29 cellular contexts compared by ENCODE assay signal in genomic region chr18:5668087-5668715, GRCh38.
"Had no signal": no experiment of that assay in that cellular context is flagged by ENCODE, and none has a peak within 500 bp of the region (broad histone marks: within the 10 kb centered on the region; RNA-seq: fewer than 3 reads in every experiment).

No MANE protein-coding gene starts in this region.

- DNase-seq: activated B cell treated with CpG ODN at 0.5 μM for 24 hours; activated CD4-positive, alpha-beta T cell treated with anti-CD3 and anti-CD28 coated beads for 48 hours; activated CD4-positive, alpha-beta T cell treated with anti-CD3 and anti-CD28 coated beads, Interleukin-2, amount 50 U/mL, for 1 hour; activated CD4-positive, alpha-beta T cell treated with anti-CD3 and anti-CD28 coated beads, Interleukin-2, amount 50 U/mL, for 48 hours; activated CD8-positive, alpha-beta memory T cell treated with anti-CD3 and anti-CD28 coated beads for 24 hours; activated CD8-positive, alpha-beta T cell treated with anti-CD3 and anti-CD28 coated beads for 36 hours; activated effector memory CD4-positive, alpha-beta T cell treated with Interleukin-2 at 50 U/mL for 16 hours; activated gamma-delta T cell treated with Interleukin-2 at 50 U/mL for 16 hours; activated naive CD4-positive, alpha-beta T cell treated with anti-CD3 and anti-CD28 coated beads, Interleukin-2, amount 50 U/mL, for 16 hours; activated naive CD4-positive, alpha-beta T cell treated with Interleukin-2 at 50 U/mL for 16 hours; activated T-cell treated with anti-CD3 and anti-CD28 coated beads, Interleukin-2, amount 50 U/mL, for 4 hours; amniotic stem cell; anterior cingulate cortex; brain microvascular endothelial cell; caudate nucleus; colonic mucosa; effector CD8-positive, alpha-beta T cell; foreskin fibroblast; glutamatergic neuron; heart left ventricle; T-helper 1 cell; T-helper 17 cell; T1000; WERI-Rb-1 had no signal

- H3K4me1 ChIP-seq: colonic mucosa, heart left ventricle had no signal

- FAIRE-seq: astrocyte, frontal cortex had no signal

- H3K9me3 ChIP-seq: colonic mucosa had no signal

- H3K4me3 ChIP-seq: colonic mucosa, heart left ventricle had no signal

- H3K27me3 ChIP-seq: brain microvascular endothelial cell, colonic mucosa had no signal

- H3K36me3 ChIP-seq: brain microvascular endothelial cell, colonic mucosa, heart left ventricle, WERI-Rb-1 had no signal

- H3K27ac ChIP-seq: brain microvascular endothelial cell, colonic mucosa, heart left ventricle, WERI-Rb-1 had no signal

- ATAC-seq: activated CD4-positive, CD25-positive, alpha-beta regulatory T cell treated with anti-CD3 and anti-CD28 coated beads, Interleukin-2, amount 50 U/mL, for 24 hours; activated CD8-positive, alpha-beta T cell treated with anti-CD3 and anti-CD28 coated beads for 36 hours; activated T-cell treated with anti-CD3 and anti-CD28 coated beads, Interleukin-2, amount 50 U/mL, for 4 hours; activated T-helper 17 cell treated with anti-CD3 and anti-CD28 coated beads, Interleukin-2, amount 50 U/mL, for 72 hours; esophagus mucosa; heart left ventricle; T-helper 17 cell had no signal
